ENCODE assay signal across 8 cellular contexts in the genomic region with DNA sequence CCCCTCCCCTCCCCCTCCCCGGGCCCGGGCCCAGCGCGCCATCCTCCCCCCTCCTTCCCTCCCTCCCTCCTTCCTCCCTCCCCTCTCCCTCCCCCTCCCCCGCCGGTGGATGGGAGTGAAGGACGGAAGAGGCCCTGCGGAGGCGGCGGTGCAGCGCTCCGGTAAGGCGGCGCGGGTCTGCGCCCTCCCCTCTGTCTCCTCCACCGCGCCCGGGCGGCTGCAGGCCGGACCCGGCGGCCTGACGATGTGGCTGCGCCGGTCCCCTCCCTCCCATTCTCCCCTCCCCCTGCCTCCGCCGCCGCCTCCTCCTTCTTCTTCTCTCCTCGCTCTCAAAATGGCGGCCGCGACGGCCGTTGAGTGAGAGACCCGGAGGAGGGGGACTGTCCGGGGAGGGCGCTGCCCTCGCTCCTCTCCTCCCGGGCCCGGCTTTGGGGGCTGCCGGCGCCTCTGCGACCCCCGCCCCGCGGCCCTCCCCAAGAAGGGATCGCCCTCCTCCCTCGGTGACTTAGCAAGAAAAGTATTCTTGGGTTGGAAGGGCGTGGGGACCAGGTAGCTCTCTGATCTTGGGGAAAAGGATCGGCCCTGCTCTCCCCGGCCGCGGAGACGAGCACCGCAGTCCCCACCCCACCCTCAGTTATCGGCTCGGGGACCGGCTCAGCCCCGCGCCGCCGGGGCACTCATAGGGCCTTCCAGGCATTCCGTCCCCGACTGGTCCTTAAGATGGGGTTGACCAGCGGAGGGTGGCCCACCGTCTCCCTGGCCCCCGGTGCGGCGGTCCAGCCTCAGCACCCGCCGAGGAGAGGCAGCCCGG. TPM values are rescaled to one million over a fixed set of nuclear protein-coding genes. Genes with fewer than 3 reads are reported as not detected.
DNase-seq lines count a peak whose midpoint lies in the region; ATAC-seq and TF ChIP-seq lines count a peak whose summit lies in the region.

No MANE protein-coding gene starts in this region.

- peak; percentile 42 for ATAC-seq in GM21423 (IDR thresholded peaks at IDR 0.05; ENCODE audit: unreplicated experiment)
- peak; percentile 60 for ATAC-seq in RWPE2 (ENCODE audit: low read depth)

- DNase-seq in D341Med (ENCODE audit: low spot score) (peak; percentile 75), RWPE2 (ENCODE audit: low spot score) (peak; percentile 79), activated gamma-delta T cell (lab: John Stamatoyannopoulos, UW) (peak; percentile 63), fibroblast of villous mesenchyme (ENCODE audit: low read depth) (peak; percentile 78), neural crest cell (ENCODE audit: low read depth, low spot score) (peak; percentile 72)

- H3K9me3 ChIP-seq in HUES48 (ENCODE audit: control insufficient read depth, insufficient read depth, low read length), result no peaks in the 10 kb centered on the region
- no peaks in the 10 kb centered on the region for H3K9me3 ChIP-seq in RWPE2 (ENCODE audit: severe bottlenecking)
- H3K9me3 ChIP-seq in stomach smooth muscle (ENCODE audit: control insufficient read depth in 2 of 2, low read length in 2 of 2), result no peaks in the 10 kb centered on the region

- H3K27me3 ChIP-seq in HUES48 (ENCODE audit: control insufficient read depth, insufficient read depth, low read length) (no peaks in the 10 kb centered on the region), RWPE2 (ENCODE audit: insufficient read depth, poor library complexity, severe bottlenecking) (no peaks in the 10 kb centered on the region), stomach smooth muscle (ENCODE audit: control insufficient read depth in 1 of 2, insufficient read depth in 2 of 2, low read length in 2 of 2) (no peaks in the 10 kb centered on the region)

- H3K9ac ChIP-seq in HUES48 (ENCODE audit: low read depth, low read length), result peak overlapping the region; percentile 78
- peak overlapping the region; percentile 89 to 93 for H3K9ac ChIP-seq in stomach smooth muscle (ENCODE audit: low read length in 2 of 2)

- H3K4me1 Mint-ChIP-seq in neural crest cell, result peaks cover 42% of the 10 kb centered on the region

- peak overlapping the region; percentile 94 for H3K4me3 Mint-ChIP-seq in neural crest cell

- H3K36me3 ChIP-seq in HUES48 (ENCODE audit: control insufficient read depth, insufficient read depth, low read length) (no peaks in the 10 kb centered on the region), RWPE2 (ENCODE audit: low read depth) (peaks cover 14% of the 10 kb centered on the region), stomach smooth muscle (ENCODE audit: control insufficient read depth in 2 of 2, insufficient read depth in 2 of 2, low read length in 2 of 2) (no peaks in the 10 kb centered on the region)

- H3K4me3 ChIP-seq in HUES48 (ENCODE audit: low read depth, low read length), result peak overlapping the region; percentile 83
- peak overlapping the region; percentile 95 for H3K4me3 ChIP-seq in RWPE2 (ENCODE audit: severe bottlenecking)
- peak overlapping the region; percentile 89 for H3K4me3 ChIP-seq in fibroblast of villous mesenchyme (ENCODE audit: low read depth, low read length)
- H3K4me3 ChIP-seq in stomach smooth muscle (ENCODE audit: low read length in 2 of 2), result peak overlapping the region; percentile 83 to 95

- no peaks in the 10 kb centered on the region for H3K27me3 Mint-ChIP-seq in neural crest cell (ENCODE audit: low read depth)

- no peaks in the 10 kb centered on the region for H3K9me3 Mint-ChIP-seq in neural crest cell

- no peaks in the 10 kb centered on the region for H3K36me3 Mint-ChIP-seq in neural crest cell (ENCODE audit: low read depth)

- peak overlapping the region; percentile 99 for H3K27ac ChIP-seq in HUES48 (ENCODE audit: low read depth, low read length)
- H3K27ac ChIP-seq in RWPE2 (ENCODE audit: poor library complexity, severe bottlenecking), result peak overlapping the region; percentile 88
- H3K27ac ChIP-seq in stomach smooth muscle (ENCODE audit: low read length), result peak overlapping the region; percentile 96

- H3K4me1 ChIP-seq in HUES48 (ENCODE audit: control insufficient read depth, insufficient read depth, low read length) (peaks cover 18% of the 10 kb centered on the region), RWPE2 (ENCODE audit: insufficient read depth, poor library complexity, severe bottlenecking) (peaks cover 21% of the 10 kb centered on the region), stomach smooth muscle (ENCODE audit: control insufficient read depth, insufficient read depth, low read length) (peaks cover 11% of the 10 kb centered on the region)

- TF ChIP-seq CTCF in RWPE2 (IDR thresholded peaks at IDR 0.05; ENCODE audit: poor library complexity, severe bottlenecking), result no peak
- no peak for TF ChIP-seq CTCF in fibroblast of villous mesenchyme (IDR thresholded peaks at IDR 0.05; ENCODE audit: insufficient read depth, low read depth, low read length)
- TF ChIP-seq CTCF in neural crest cell (conservative IDR thresholded peaks at IDR 0.05), result no peak

- H3K27ac Mint-ChIP-seq in neural crest cell (ENCODE audit: unreplicated experiment), result no peak overlapping the region

RNA-seq across cellular contexts. Expression of a gene that starts 0.6 kb away (rescaled TPM):
- 101 and 141 TPM in 2 replicates for total RNA-seq in fibroblast of villous mesenchyme
- 130 and 136 TPM in 2 replicates for total RNA-seq in neural crest cell

Comparison
In these comparisons a context has a peak if more than half of its experiments do, and no peak if none do; other contexts are left out.
1. Peak in every context shown above with its lines: DNase-seq, ATAC-seq, H3K4me3 ChIP-seq and H3K27ac ChIP-seq.